11 cellular contexts compared by ENCODE assay signal in the genomic region with DNA sequence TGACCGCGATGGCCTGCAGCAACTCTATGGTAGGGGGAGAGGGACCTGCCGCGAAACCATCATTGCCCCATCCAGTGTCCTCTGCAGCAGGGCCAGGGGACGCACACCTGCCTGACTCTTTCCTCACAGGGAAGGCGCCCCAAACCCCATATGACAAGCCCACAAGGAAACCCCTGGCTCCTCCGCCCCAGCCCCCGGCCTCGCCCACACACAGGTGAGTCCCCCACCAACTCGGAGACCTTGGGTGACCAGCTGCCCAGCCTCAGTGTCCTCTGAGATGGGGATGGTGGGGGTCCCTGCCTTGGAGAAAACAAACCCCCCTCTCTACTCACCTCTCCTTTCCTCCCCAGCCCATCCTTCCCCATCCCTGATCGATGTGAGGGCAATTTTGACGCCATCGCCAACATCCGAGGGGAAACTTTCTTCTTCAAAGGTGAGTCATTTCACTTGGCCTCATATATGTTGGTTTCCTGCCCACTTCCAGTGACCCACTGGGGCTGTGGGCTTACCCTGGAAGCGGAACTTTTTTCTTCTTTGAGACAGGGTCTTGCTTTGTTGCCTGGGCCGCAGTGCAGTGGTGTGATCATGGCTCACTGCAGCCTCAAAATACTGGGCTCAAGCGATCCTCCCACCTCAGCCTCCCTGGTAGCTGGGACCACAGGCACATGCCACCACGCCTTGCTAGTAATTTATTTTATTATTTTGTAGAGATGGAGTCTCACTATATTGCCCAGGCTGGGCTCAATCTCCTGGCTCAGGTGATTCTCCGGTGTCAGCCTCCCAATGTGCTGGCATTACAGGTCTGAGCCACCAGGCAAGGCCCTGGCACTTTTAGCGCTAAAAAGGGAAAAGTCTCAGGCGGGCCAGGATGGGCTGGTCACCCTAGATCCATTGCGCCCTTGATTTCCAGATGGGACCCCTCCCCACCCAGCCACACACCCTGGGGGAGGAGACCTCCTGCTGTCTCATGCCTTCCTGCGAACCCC. TPM values are rescaled to one million over a fixed set of nuclear protein-coding genes. Genes with fewer than 3 reads are reported as not detected.
DNase-seq lines count a peak whose midpoint lies in the region; TF ChIP-seq lines count a peak whose summit lies in the region.
"Had no signal": no experiment of that assay in that cellular context is flagged by ENCODE, and none has a peak within 500 bp of the region (broad histone marks: within the 10 kb centered on the region; RNA-seq: fewer than 3 reads in every experiment).

No MANE protein-coding gene starts in this region.

- whole genome bisulfite sequencing in ectodermal cell, 2 experiments, result 90% methylated on average over 23 of the region's 23 CpGs

- peaks cover 16% of the 10 kb centered on the region for H4K20me1 ChIP-seq in neural progenitor cell (ENCODE audit: low read depth)

- no peaks in the 10 kb centered on the region for H3K27me3 ChIP-seq in CD8-positive, alpha-beta memory T cell (ENCODE audit: insufficient read depth, low read length, poor library complexity, severe bottlenecking)
- H3K27me3 ChIP-seq in ectodermal cell (ENCODE audit: control insufficient read depth, insufficient read depth, low read length, poor library complexity, severe bottlenecking) (peaks cover 22% of the 10 kb centered on the region), neural progenitor cell (peaks cover 47% of the 10 kb centered on the region)

- TF ChIP-seq CTCF in NB4 (IDR thresholded peaks at IDR 0.05; ENCODE audit: low read depth, low read length) (no peak), neural progenitor cell (IDR thresholded peaks at IDR 0.05) (no peak)

- peak overlapping the region; percentile 51 to 99 (median 86) for H3K27ac Mint-ChIP-seq in CD8-positive, alpha-beta memory T cell
- no peak overlapping the region for H3K27ac Mint-ChIP-seq in neural progenitor cell

- POLR2A ChIA-PET in CD8-positive, alpha-beta memory T cell (lab: Charles Lee), result interaction anchor here (0.6 to 2.8 kb wide), 5 partner anchors 9 to 72 kb away, joined by 3 to 28 read pairs (median 5); no protein-coding TSS in a partner anchor

- H3K9me3 ChIP-seq in CD8-positive, alpha-beta memory T cell (ENCODE audit: low read length), result no peaks in the 10 kb centered on the region
- H3K9me3 ChIP-seq in ectodermal cell (ENCODE audit: control insufficient read depth, low read length) (no peaks in the 10 kb centered on the region), neural progenitor cell (ENCODE audit: low read depth) (no peaks in the 10 kb centered on the region)

- peaks cover 42 to 69% (median 52%) of the 10 kb centered on the region in 3 donors for H3K4me1 Mint-ChIP-seq in CD8-positive, alpha-beta memory T cell
- H3K4me1 Mint-ChIP-seq in neural progenitor cell, result peaks cover 11% of the 10 kb centered on the region

- H3K9ac ChIP-seq in neural progenitor cell, result no peak overlapping the region

- peak overlapping the region; percentile 98 for H3K4me2 ChIP-seq in neural progenitor cell

- CTCF ChIA-PET in CD8-positive, alpha-beta memory T cell (lab: Charles Lee), result interaction anchor here (1.1 to 6.4 kb wide), 22 partner anchors 10 to 108 kb away, joined by 3 to 190 read pairs (median 7); partner anchors contain the start of genes BICDL2, HCFC1R1, MMP25 and THOC6

- H3K36me3 ChIP-seq in CD8-positive, alpha-beta memory T cell (ENCODE audit: insufficient read depth, low read length), result no peaks in the 10 kb centered on the region
- H3K36me3 ChIP-seq in ectodermal cell (ENCODE audit: control insufficient read depth, insufficient read depth, low read length) (no peaks in the 10 kb centered on the region), neural progenitor cell (no peaks in the 10 kb centered on the region)

- H3K27me3 Mint-ChIP-seq in CD8-positive, alpha-beta memory T cell, result no peaks in the 10 kb centered on the region
- H3K27me3 Mint-ChIP-seq in neural progenitor cell (ENCODE audit: insufficient read depth, low read depth), result peaks cover 7% of the 10 kb centered on the region

- peaks cover 47% of the 10 kb centered on the region for H3K4me1 ChIP-seq in CD8-positive, alpha-beta memory T cell (ENCODE audit: insufficient read depth, low read length)
- peaks cover 6% of the 10 kb centered on the region for H3K4me1 ChIP-seq in ectodermal cell (ENCODE audit: control insufficient read depth, insufficient read depth, low read length)
- peaks cover 4% of the 10 kb centered on the region for H3K4me1 ChIP-seq in neural progenitor cell

- peaks cover 0 to 30% (median 6%) of the 10 kb centered on the region in 3 donors for H3K36me3 Mint-ChIP-seq in CD8-positive, alpha-beta memory T cell
- peaks cover 2% of the 10 kb centered on the region for H3K36me3 Mint-ChIP-seq in neural progenitor cell

- H3K27ac ChIP-seq in CD8-positive, alpha-beta memory T cell (ENCODE audit: low read depth, low read length), result no peak overlapping the region
- H3K27ac ChIP-seq in ectodermal cell (ENCODE audit: insufficient read depth, low read depth, low read length, poor library complexity, severe bottlenecking) (no peak overlapping the region), neural progenitor cell (no peak overlapping the region)

- peaks cover 5% of the 10 kb centered on the region for H3F3A ChIP-seq in neural progenitor cell (ENCODE audit: low read depth)

- H3K4me3 Mint-ChIP-seq in CD8-positive, alpha-beta memory T cell, result peak overlapping the region; percentile 37 to 96 (median 63)
- peak overlapping the region; percentile 44 for H3K4me3 Mint-ChIP-seq in neural progenitor cell

- H3K79me2 ChIP-seq in neural progenitor cell (ENCODE audit: low read depth), result no peaks in the 10 kb centered on the region

- no peaks in the 10 kb centered on the region for H3K9me3 Mint-ChIP-seq in CD8-positive, alpha-beta memory T cell
- no peaks in the 10 kb centered on the region for H3K9me3 Mint-ChIP-seq in neural progenitor cell

- H3K4me3 ChIP-seq in CD8-positive, alpha-beta memory T cell (ENCODE audit: low read length), result peak overlapping the region; percentile 71
- H3K4me3 ChIP-seq in NB4 (ENCODE audit: low read depth, low read length), result peak overlapping the region; percentile 28
- H3K4me3 ChIP-seq in ectodermal cell (ENCODE audit: insufficient read depth, low read depth, low read length), result peak overlapping the region; percentile 76
- H3K4me3 ChIP-seq in neural progenitor cell, result peak overlapping the region; percentile 96

- no peak overlapping the region for H2AFZ ChIP-seq in neural progenitor cell (replicated peaks)

- no peak for TF ChIP-seq POLR2A in NB4 (IDR thresholded peaks at IDR 0.05; ENCODE audit: extremely low read depth, insufficient read length)

- no peak for DNase-seq in CD8-positive, alpha-beta memory T cell
- DNase-seq in NB4 (ENCODE audit: low read depth) (no peak), neural progenitor cell (ENCODE audit: low spot score) (no peak), NCI-H2171 (lab: John Stamatoyannopoulos, UW) (no peak), NK-92 (lab: John Stamatoyannopoulos, UW; ENCODE audit: unreplicated experiment) (no peak), NCI-H524 treated with DMSO at 0.1 percent for 48 hours (lab: John Stamatoyannopoulos, UW) (no peak), NCI-H1417 (lab: John Stamatoyannopoulos, UW) (no peak)
- DNase-seq: islet precursor cell; NCI-H226; stimulated activated CD4-positive, alpha-beta T cell treated with anti-CD3 and anti-CD28 coated beads, Interleukin-12 subunit alpha, Interleukin-12 subunit beta, amount 100 ng/mL, for 4 hours had no signal

RNA-seq across cellular contexts. Expression of gene IL32, which starts 8.0 kb away (rescaled TPM):
- total RNA-seq in CD8-positive, alpha-beta memory T cell, result 100 to 1,000 TPM; 975 to 992 TPM
- 3,843 TPM for polyA plus RNA-seq in CD8-positive, alpha-beta memory T cell
- 2.7 TPM for polyA plus RNA-seq in ectodermal cell (2013, experiment 1 of 4)
- polyA plus RNA-seq in ectodermal cell (2013, experiment 2 of 4), result 2.3 TPM
- 2.5 TPM for polyA plus RNA-seq in ectodermal cell (2013, experiment 3 of 4)
- 2.8 TPM for polyA plus RNA-seq in ectodermal cell (2013, experiment 4 of 4)
- 1.4 TPM in 1 of 2 replicates, not detected in the other for total RNA-seq in neural progenitor cell (ENCODE audit: low replicate concordance)

RNA-seq across cellular contexts. Expression of gene MMP25, which starts 11.1 kb away (rescaled TPM):
- total RNA-seq in CD8-positive, alpha-beta memory T cell, result 1 to 10 TPM; 1.5 to 1.9 TPM
- polyA plus RNA-seq in CD8-positive, alpha-beta memory T cell, result 0.90 TPM
- polyA plus RNA-seq in ectodermal cell (2013, experiment 1 of 4), result 1.3 TPM
- 1.0 TPM for polyA plus RNA-seq in ectodermal cell (2013, experiment 2 of 4)
- polyA plus RNA-seq in ectodermal cell (2013, experiment 3 of 4), result 0.96 TPM
- polyA plus RNA-seq in ectodermal cell (2013, experiment 4 of 4), result 1.2 TPM
- total RNA-seq in neural progenitor cell (ENCODE audit: low replicate concordance), result 0.58 and 0.62 TPM in 2 replicates

RNA-seq across cellular contexts. Expression of gene BICDL2, which starts 20.7 kb away (rescaled TPM):
- not detected for total RNA-seq in CD8-positive, alpha-beta memory T cell
- polyA plus RNA-seq in CD8-positive, alpha-beta memory T cell, result not detected
- not detected for polyA plus RNA-seq in ectodermal cell (2013, experiment 1 of 4)
- polyA plus RNA-seq in ectodermal cell (2013, experiment 2 of 4), result not detected
- polyA plus RNA-seq in ectodermal cell (2013, experiment 3 of 4), result not detected
- polyA plus RNA-seq in ectodermal cell (2013, experiment 4 of 4), result not detected
- 0.12 TPM in 1 of 2 replicates, not detected in the other for total RNA-seq in neural progenitor cell (ENCODE audit: low replicate concordance)

RNA-seq across cellular contexts. Expression of gene THOC6, which starts 33.6 kb away (rescaled TPM):
- total RNA-seq in CD8-positive, alpha-beta memory T cell, result 10 to 100 TPM; 56.8 to 59.4 TPM
- 46.2 TPM for polyA plus RNA-seq in CD8-positive, alpha-beta memory T cell
- 42.3 TPM for polyA plus RNA-seq in ectodermal cell (2013, experiment 1 of 4)
- 41.4 TPM for polyA plus RNA-seq in ectodermal cell (2013, experiment 2 of 4)
- 33.2 TPM for polyA plus RNA-seq in ectodermal cell (2013, experiment 3 of 4)
- 36.6 TPM for polyA plus RNA-seq in ectodermal cell (2013, experiment 4 of 4)
- 16.6 and 28.6 TPM in 2 replicates for total RNA-seq in neural progenitor cell (ENCODE audit: low replicate concordance)

RNA-seq across cellular contexts. Expression of gene HCFC1R1, which starts 33.7 kb away (rescaled TPM):
- total RNA-seq in CD8-positive, alpha-beta memory T cell, result 10 to 100 TPM; 25.6 to 26.3 TPM
- 23.7 TPM for polyA plus RNA-seq in CD8-positive, alpha-beta memory T cell
- 68.4 TPM for polyA plus RNA-seq in ectodermal cell (2013, experiment 1 of 4)
- 63.6 TPM for polyA plus RNA-seq in ectodermal cell (2013, experiment 2 of 4)
- polyA plus RNA-seq in ectodermal cell (2013, experiment 3 of 4), result 67.7 TPM
- 72.9 TPM for polyA plus RNA-seq in ectodermal cell (2013, experiment 4 of 4)
- 1.6 and 15.7 TPM in 2 replicates for total RNA-seq in neural progenitor cell (ENCODE audit: low replicate concordance)

Comparison
In these comparisons a context has a peak if more than half of its experiments do, and no peak if none do; other contexts are left out.
1. H3K4me3 ChIP-seq: peak in every context shown above with its lines; median percentile 96 in neural progenitor cell; 76 in ectodermal cell; 71 in CD8-positive, alpha-beta memory T cell; 28 in NB4.
2. RNA of gene IL32, which starts 8.0 kb away (total RNA-seq): 975 to 992 TPM in CD8-positive, alpha-beta memory T cell; 1.4 TPM in neural progenitor cell; every median in the first group is over 100 times any median in the second.